3 cellular contexts compared by ENCODE assay signal in the genomic region with DNA sequence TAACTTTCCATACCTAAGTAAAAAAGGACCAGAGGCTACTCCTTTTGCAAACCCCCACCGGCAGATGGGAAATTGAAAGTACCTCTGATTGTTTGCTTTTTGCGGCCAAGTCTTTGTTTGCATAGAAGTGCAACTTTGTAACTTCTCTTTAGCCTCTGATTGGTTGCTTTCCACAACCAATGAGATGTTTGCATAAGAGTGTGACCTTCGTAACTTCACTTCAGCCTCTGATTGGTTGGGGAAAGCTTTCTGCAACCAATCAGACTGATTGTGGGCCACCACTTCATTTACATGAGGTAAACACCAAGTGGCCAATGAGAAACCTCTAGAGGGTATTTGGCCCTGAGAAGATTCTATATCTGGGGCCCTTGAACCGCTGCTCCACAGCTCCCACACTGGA.
TF ChIP-seq lines count a peak whose summit lies in the region.

No MANE protein-coding gene starts in this region.

TF ChIP-seq in A549, 52 proteins besides CTCF, POLR2A, EP300 and RAD21 (continued from another document):
- TF ChIP-seq, protein P1, sequence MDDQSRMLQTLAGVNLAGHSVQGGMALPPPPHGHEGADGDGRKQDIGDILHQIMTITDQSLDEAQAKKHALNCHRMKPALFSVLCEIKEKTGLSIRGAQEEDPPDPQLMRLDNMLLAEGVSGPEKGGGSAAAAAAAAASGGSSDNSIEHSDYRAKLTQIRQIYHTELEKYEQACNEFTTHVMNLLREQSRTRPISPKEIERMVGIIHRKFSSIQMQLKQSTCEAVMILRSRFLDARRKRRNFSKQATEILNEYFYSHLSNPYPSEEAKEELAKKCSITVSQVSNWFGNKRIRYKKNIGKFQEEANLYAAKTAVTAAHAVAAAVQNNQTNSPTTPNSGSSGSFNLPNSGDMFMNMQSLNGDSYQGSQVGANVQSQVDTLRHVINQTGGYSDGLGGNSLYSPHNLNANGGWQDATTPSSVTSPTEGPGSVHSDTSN (IDR thresholded peaks at IDR 0.05) = no peak
- TF ChIP-seq CHD2 (IDR thresholded peaks at IDR 0.05; ENCODE audit: low read length, partially characterized antibody) (no peak), ZFP36 (IDR thresholded peaks at IDR 0.05; ENCODE audit: borderline replicate concordance, partially characterized antibody) (no peak), SMC3 (IDR thresholded peaks at IDR 0.05) (no peak), ZNF302 (CRISPR knock-in tag; IDR thresholded peaks at IDR 0.05) (no peak), CBX2 (IDR thresholded peaks at IDR 0.05; ENCODE audit: borderline replicate concordance, low read depth) (no peak), FOXS1 (CRISPR knock-in tag; IDR thresholded peaks at IDR 0.05) (no peak), FOSB (CRISPR knock-in tag; IDR thresholded peaks at IDR 0.05) (no peak), USF2 (IDR thresholded peaks at IDR 0.05) (no peak), NFE2L2 (conservative IDR thresholded peaks at IDR 0.05; ENCODE audit: low read length) (no peak), ZC3H11A (IDR thresholded peaks at IDR 0.05) (no peak), EHMT2 (IDR thresholded peaks at IDR 0.05; ENCODE audit: low read depth) (no peak)
- TF ChIP-seq, protein P2, sequence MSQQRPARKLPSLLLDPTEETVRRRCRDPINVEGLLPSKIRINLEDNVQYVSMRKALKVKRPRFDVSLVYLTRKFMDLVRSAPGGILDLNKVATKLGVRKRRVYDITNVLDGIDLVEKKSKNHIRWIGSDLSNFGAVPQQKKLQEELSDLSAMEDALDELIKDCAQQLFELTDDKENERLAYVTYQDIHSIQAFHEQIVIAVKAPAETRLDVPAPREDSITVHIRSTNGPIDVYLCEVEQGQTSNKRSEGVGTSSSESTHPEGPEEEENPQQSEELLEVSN (IDR thresholded peaks at IDR 0.05; ENCODE audit: borderline replicate concordance, low read depth) = no peak

TF ChIP-seq in SK-N-SH, 30 proteins besides CTCF, POLR2A, EP300 and RAD21:
- TF ChIP-seq, protein P3, sequence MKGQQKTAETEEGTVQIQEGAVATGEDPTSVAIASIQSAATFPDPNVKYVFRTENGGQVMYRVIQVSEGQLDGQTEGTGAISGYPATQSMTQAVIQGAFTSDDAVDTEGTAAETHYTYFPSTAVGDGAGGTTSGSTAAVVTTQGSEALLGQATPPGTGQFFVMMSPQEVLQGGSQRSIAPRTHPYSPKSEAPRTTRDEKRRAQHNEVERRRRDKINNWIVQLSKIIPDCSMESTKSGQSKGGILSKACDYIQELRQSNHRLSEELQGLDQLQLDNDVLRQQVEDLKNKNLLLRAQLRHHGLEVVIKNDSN (IDR thresholded peaks at IDR 0.05; ENCODE audit: borderline replicate concordance, low read depth) = no peak
- TF ChIP-seq YY1 (IDR thresholded peaks at IDR 0.05; ENCODE audit: low read depth) (no peak), ELF1 (IDR thresholded peaks at IDR 0.05) (no peak)
- TF ChIP-seq, protein P4, sequence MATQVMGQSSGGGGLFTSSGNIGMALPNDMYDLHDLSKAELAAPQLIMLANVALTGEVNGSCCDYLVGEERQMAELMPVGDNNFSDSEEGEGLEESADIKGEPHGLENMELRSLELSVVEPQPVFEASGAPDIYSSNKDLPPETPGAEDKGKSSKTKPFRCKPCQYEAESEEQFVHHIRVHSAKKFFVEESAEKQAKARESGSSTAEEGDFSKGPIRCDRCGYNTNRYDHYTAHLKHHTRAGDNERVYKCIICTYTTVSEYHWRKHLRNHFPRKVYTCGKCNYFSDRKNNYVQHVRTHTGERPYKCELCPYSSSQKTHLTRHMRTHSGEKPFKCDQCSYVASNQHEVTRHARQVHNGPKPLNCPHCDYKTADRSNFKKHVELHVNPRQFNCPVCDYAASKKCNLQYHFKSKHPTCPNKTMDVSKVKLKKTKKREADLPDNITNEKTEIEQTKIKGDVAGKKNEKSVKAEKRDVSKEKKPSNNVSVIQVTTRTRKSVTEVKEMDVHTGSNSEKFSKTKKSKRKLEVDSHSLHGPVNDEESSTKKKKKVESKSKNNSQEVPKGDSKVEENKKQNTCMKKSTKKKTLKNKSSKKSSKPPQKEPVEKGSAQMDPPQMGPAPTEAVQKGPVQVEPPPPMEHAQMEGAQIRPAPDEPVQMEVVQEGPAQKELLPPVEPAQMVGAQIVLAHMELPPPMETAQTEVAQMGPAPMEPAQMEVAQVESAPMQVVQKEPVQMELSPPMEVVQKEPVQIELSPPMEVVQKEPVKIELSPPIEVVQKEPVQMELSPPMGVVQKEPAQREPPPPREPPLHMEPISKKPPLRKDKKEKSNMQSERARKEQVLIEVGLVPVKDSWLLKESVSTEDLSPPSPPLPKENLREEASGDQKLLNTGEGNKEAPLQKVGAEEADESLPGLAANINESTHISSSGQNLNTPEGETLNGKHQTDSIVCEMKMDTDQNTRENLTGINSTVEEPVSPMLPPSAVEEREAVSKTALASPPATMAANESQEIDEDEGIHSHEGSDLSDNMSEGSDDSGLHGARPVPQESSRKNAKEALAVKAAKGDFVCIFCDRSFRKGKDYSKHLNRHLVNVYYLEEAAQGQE (IDR thresholded peaks at IDR 0.05; ENCODE audit: low read depth, low read length) = no peak

TF ChIP-seq in liver, 16 proteins besides CTCF, POLR2A, EP300 and RAD21 (continued from another document):
- TF ChIP-seq HNF4A (conservative IDR thresholded peaks at IDR 0.05) (peak; percentile 47 to 59), FOXA2 (IDR thresholded peaks at IDR 0.05) (peak; percentile 69), YY1 (IDR thresholded peaks at IDR 0.05) (no peak), ZBTB33 (IDR thresholded peaks at IDR 0.05) (no peak)
